Comparison of ENCODE assay signal across 3 cellular contexts in the genomic region with DNA sequence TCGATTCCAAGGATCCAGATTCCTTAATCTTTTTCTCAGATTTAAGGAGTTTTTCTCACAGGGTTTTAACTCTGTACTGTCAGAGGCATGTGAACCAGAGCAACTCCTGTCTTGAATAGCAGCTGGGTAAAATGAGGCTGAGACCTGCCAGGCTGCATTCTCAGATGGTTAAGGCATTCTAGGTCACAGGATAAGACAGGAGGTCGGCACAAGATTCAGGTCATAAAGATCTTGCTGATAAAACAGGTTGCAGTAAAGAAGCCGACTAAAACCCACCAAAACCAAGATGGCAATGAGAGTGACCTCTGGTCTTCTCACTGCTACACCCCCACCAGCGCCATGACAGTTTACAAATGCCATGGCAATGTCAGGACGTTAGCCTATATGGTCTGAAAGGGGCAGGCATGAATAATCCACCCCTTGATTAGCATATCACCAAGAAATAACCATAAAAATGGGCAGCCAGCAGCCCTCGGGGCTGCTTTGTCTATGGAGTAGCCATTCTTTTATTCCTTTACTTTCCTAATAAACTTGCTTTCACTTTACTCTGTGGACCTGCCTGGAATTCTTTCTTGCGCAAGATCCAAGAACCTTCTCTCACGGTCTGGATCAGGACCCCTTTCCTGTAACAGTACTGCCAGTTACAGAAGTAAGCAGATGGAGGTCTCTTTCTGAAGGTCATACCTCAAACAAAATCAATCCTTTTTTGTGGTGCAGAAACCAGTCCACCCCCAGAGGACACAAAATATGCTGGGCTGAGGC.
TF ChIP-seq lines count a peak whose summit lies in the region.

No MANE protein-coding gene starts in this region.

TF ChIP-seq in GM12878, 131 proteins besides CTCF, POLR2A, EP300 and RAD21:
- no peak for TF ChIP-seq ASH2L (IDR thresholded peaks at IDR 0.05; ENCODE audit: borderline replicate concordance, low read depth)
- TF ChIP-seq, protein P1, sequence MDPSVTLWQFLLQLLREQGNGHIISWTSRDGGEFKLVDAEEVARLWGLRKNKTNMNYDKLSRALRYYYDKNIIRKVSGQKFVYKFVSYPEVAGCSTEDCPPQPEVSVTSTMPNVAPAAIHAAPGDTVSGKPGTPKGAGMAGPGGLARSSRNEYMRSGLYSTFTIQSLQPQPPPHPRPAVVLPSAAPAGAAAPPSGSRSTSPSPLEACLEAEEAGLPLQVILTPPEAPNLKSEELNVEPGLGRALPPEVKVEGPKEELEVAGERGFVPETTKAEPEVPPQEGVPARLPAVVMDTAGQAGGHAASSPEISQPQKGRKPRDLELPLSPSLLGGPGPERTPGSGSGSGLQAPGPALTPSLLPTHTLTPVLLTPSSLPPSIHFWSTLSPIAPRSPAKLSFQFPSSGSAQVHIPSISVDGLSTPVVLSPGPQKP (IDR thresholded peaks at IDR 0.05; ENCODE audit: low read depth, low read length): no peak
- no peak for TF ChIP-seq NRF1 (conservative IDR thresholded peaks at IDR 0.05; ENCODE audit: low read depth, low read length)
- no peak for TF ChIP-seq BCL11A (IDR thresholded peaks at IDR 0.05; ENCODE audit: low read depth, low read length)
- no peak for TF ChIP-seq CHD2 (IDR thresholded peaks at IDR 0.05; ENCODE audit: borderline replicate concordance, low read depth, low read length)
- TF ChIP-seq, protein P2, sequence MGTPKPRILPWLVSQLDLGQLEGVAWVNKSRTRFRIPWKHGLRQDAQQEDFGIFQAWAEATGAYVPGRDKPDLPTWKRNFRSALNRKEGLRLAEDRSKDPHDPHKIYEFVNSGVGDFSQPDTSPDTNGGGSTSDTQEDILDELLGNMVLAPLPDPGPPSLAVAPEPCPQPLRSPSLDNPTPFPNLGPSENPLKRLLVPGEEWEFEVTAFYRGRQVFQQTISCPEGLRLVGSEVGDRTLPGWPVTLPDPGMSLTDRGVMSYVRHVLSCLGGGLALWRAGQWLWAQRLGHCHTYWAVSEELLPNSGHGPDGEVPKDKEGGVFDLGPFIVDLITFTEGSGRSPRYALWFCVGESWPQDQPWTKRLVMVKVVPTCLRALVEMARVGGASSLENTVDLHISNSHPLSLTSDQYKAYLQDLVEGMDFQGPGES (IDR thresholded peaks at IDR 0.05): no peak

TF ChIP-seq in HepG2, 621 proteins besides CTCF, POLR2A, EP300 and RAD21:
- TF ChIP-seq CEBPB (IDR thresholded peaks at IDR 0.05; ENCODE audit: borderline replicate concordance, low read depth, low read length): peak; percentile 72
- no peak for TF ChIP-seq CENPBD1 (CRISPR knock-in tag; IDR thresholded peaks at IDR 0.05; ENCODE audit: borderline replicate concordance, low read depth)

TF ChIP-seq in HEK293T, 16 proteins besides CTCF, POLR2A, EP300 and RAD21:
- TF ChIP-seq CTBP1 (IDR thresholded peaks at IDR 0.05; ENCODE audit: borderline replicate concordance): no peak
- no peak for TF ChIP-seq FOXA1 (IDR thresholded peaks at IDR 0.05)
- no peak for TF ChIP-seq ARNT (IDR thresholded peaks at IDR 0.05)
- no peak for TF ChIP-seq FOXM1 (IDR thresholded peaks at IDR 0.05; ENCODE audit: borderline replicate concordance)
- no peak for TF ChIP-seq NFRKB (IDR thresholded peaks at IDR 0.05)
- TF ChIP-seq ZNF384 (IDR thresholded peaks at IDR 0.05): no peak
